In genomic region chr15:94323076-94323475, GRCh38 we compare ENCODE assay signal across 22 cellular contexts.
"Had no signal": no experiment of that assay in that cellular context is flagged by ENCODE, and none has a peak within 500 bp of the region (broad histone marks: within the 10 kb centered on the region; RNA-seq: fewer than 3 reads in every experiment).

No MANE protein-coding gene starts in this region.

- FAIRE-seq: small intestine had no signal

- ATAC-seq: foreskin keratinocyte; left lobe of liver; stimulated activated naive B cell treated with anti-CD40 and anti-IgM and Interleukin-4, amounts not matched to agents 10 μg/mL and 1 μg/mL and 100 μg/mL, for 72 hours had no signal

- H3K9me3 ChIP-seq: ascending aorta, testis, vagina had no signal

- H3K27me3 ChIP-seq: ascending aorta, brain microvascular endothelial cell, foreskin keratinocyte, testis, vagina had no signal

- H3K27ac ChIP-seq: ascending aorta, brain microvascular endothelial cell, foreskin keratinocyte, testis, vagina had no signal

- H3K27ac Mint-ChIP-seq: stimulated activated naive B cell treated with anti-CD40 and anti-IgM and Interleukin-4, amounts not matched to agents 10 μg/mL and 1 μg/mL and 100 μg/mL, for 72 hours had no signal

- H3K4me3 Mint-ChIP-seq: stimulated activated naive B cell treated with anti-CD40 and anti-IgM and Interleukin-4, amounts not matched to agents 10 μg/mL and 1 μg/mL and 100 μg/mL, for 72 hours had no signal

- H3K4me3 ChIP-seq: ascending aorta, testis, vagina had no signal

- H3K9me3 Mint-ChIP-seq: stimulated activated naive B cell treated with anti-CD40 and anti-IgM and Interleukin-4, amounts not matched to agents 10 μg/mL and 1 μg/mL and 100 μg/mL, for 72 hours had no signal

- H3K36me3 ChIP-seq: ascending aorta, brain microvascular endothelial cell, vagina had no signal

- H3K4me1 ChIP-seq: ascending aorta, foreskin keratinocyte, testis had no signal

- DNase-seq: activated CD4-positive, alpha-beta T cell treated with anti-CD3 and anti-CD28 coated beads for 1 hour; activated CD4-positive, alpha-beta T cell treated with anti-CD3 and anti-CD28 coated beads, Interleukin-2, amount 50 U/mL, for 4 hours; activated gamma-delta T cell; activated naive CD4-positive, alpha-beta T cell treated with anti-CD3 and anti-CD28 coated beads, Interleukin-2, amount 50 U/mL, for 16 hours; activated T-cell treated with anti-CD3 and anti-CD28 coated beads for 4 hours; brain microvascular endothelial cell; caudate nucleus; dermis blood vessel endothelial cell; effector CD8-positive, alpha-beta T cell; foreskin keratinocyte; midbrain; occipital lobe; posterior cingulate gyrus; small intestine; stimulated activated CD4-positive, alpha-beta T cell treated with anti-CD3 and anti-CD28 coated beads, Interleukin-2, amount 100 ng/mL, for 48 hours; stimulated activated CD8-positive, alpha-beta memory T cell treated with anti-CD3 and anti-CD28 coated beads, Interleukin-4, amount 100 ng/mL, for 48 hours; stimulated activated naive B cell treated with anti-CD40 and anti-IgM and Interleukin-4, amounts not matched to agents 10 μg/mL and 1 μg/mL and 100 μg/mL, for 72 hours; testis; trophoblast cell had no signal

- H3K27me3 Mint-ChIP-seq: stimulated activated naive B cell treated with anti-CD40 and anti-IgM and Interleukin-4, amounts not matched to agents 10 μg/mL and 1 μg/mL and 100 μg/mL, for 72 hours had no signal
